Comparison of ENCODE assay signal across 7 cellular contexts in genomic region chr3:160921020-160921635, GRCh38.
DNase-seq lines count a peak whose midpoint lies in the region; ATAC-seq and TF ChIP-seq lines count a peak whose summit lies in the region.

No MANE protein-coding gene starts in this region.

- H3K4me3 ChIP-seq in GM06990 (replicated peaks; ENCODE audit: low read depth, low read length) (no peak overlapping the region), MG63 (no peak overlapping the region), WERI-Rb-1 (ENCODE audit: low read depth, low read length) (no peak overlapping the region)

- no peaks in the 10 kb centered on the region for H3K9me3 ChIP-seq in MG63
- no peaks in the 10 kb centered on the region for H3K9me3 ChIP-seq in WERI-Rb-1 (ENCODE audit: severe bottlenecking)

- TF ChIP-seq CTCF in GM06990 (IDR thresholded peaks at IDR 0.05; ENCODE audit: insufficient read depth, low read length, poor library complexity, severe bottlenecking): peak; percentile 77
- TF ChIP-seq CTCF in WERI-Rb-1 (IDR thresholded peaks at IDR 0.05; ENCODE audit: low read depth, low read length): peak; percentile 64

- DNase-seq in GM06990 (ENCODE audit: extremely low read depth, insufficient read length): no peak
- peak; percentile 27 for DNase-seq in MG63
- peak; percentile 25 for DNase-seq in WERI-Rb-1
- DNase-seq in left ventricle myocardium superior: no peak
- DNase-seq in stromal cell of bone marrow (ENCODE audit: low read depth): peak; percentile 40
- no peak for DNase-seq in hippocampal formation (lab: John Stamatoyannopoulos, UW)

- H3K27ac ChIP-seq in WERI-Rb-1: no peak overlapping the region

- intact Hi-C loops in left ventricle myocardium superior (cut with micrococcal nuclease): no loop called here

- ATAC-seq in GM21723 (IDR thresholded peaks at IDR 0.05; ENCODE audit: unreplicated experiment) (peak; percentile 91), left ventricle myocardium superior (peak; percentile 81)

- no peaks in the 10 kb centered on the region for H3K27me3 ChIP-seq in GM06990 (replicated peaks; ENCODE audit: control insufficient read depth, insufficient read depth, low read length)
- peaks cover 2% of the 10 kb centered on the region; the same call in 1 of the 2 replicates for H3K27me3 ChIP-seq in MG63
- H3K27me3 ChIP-seq in WERI-Rb-1 (ENCODE audit: insufficient read depth, low read depth, severe bottlenecking): no peaks in the 10 kb centered on the region

- H3K36me3 ChIP-seq in GM06990 (ENCODE audit: control insufficient read depth, insufficient read depth, low read length): no peaks in the 10 kb centered on the region
- no peaks in the 10 kb centered on the region for H3K36me3 ChIP-seq in MG63
- no peaks in the 10 kb centered on the region for H3K36me3 ChIP-seq in WERI-Rb-1

Comparison
In these comparisons a context has a peak if more than half of its experiments do, and no peak if none do; other contexts are left out.
1. DNase-seq: peak in MG63 (single experiment), WERI-Rb-1 (single experiment) and stromal cell of bone marrow (single experiment); none in GM06990 (single experiment), left ventricle myocardium superior (single experiment) and hippocampal formation (0 of 2).